Comparison of ENCODE assay signal across 16 cellular contexts in genomic region chr1:44566281-44567046, GRCh38.
A peak's percentile ranks its signal among the peaks of the same experiment; 100 is the strongest.
DNase-seq lines count a peak whose midpoint lies in the region; ATAC-seq, FAIRE-seq and TF ChIP-seq lines count a peak whose summit lies in the region.
"Had no signal": no experiment of that assay in that cellular context is flagged by ENCODE, and none has a peak within 500 bp of the region (broad histone marks: within the 10 kb centered on the region; RNA-seq: fewer than 3 reads in every experiment).

No MANE protein-coding gene starts in this region.

- H3K27ac ChIP-seq in layer of hippocampus (ENCODE audit: low read depth, low read length): peak overlapping the region; percentile 27
- H3K27ac ChIP-seq: BLaER1 had no signal

- no peaks in the 10 kb centered on the region for H3K27me3 ChIP-seq in layer of hippocampus (ENCODE audit: control insufficient read depth, insufficient read depth, low read length)
- H3K27me3 ChIP-seq: BLaER1 had no signal

- no peak for FAIRE-seq in GM12891 (lab: Jason Lieb, UNC)
- FAIRE-seq: GM18507, HepG2, HTR-8/SVneo had no signal

- ATAC-seq in HG02885 (IDR thresholded peaks at IDR 0.05; ENCODE audit: poor library complexity, unreplicated experiment): no peak
- ATAC-seq: HepG2 had no signal

- no peak for TF ChIP-seq POLR2A in GM12891 (IDR thresholded peaks at IDR 0.05; ENCODE audit: low read depth, low read length)

- DNase-seq in NCI-H146 (lab: John Stamatoyannopoulos, UW) (peak; percentile 44), NCI-H146 treated with DMSO at 0.1 percent for 48 hours (lab: John Stamatoyannopoulos, UW; ENCODE audit: unreplicated experiment) (no peak), NCI-H69 (lab: John Stamatoyannopoulos, UW) (peak; percentile 82), GM12891 (ENCODE audit: insufficient read length, low spot score) (no peak)
- DNase-seq in activated naive CD4-positive, alpha-beta T cell treated with Interleukin-2 at 50 U/mL for 16 hours: no peak
- DNase-seq: 8988T; AML-193; Caco-2; CD8-positive, alpha-beta memory T cell; H7 had no signal

TF ChIP-seq in GM12891, 5 proteins besides CTCF, POLR2A, EP300 and RAD21:
- TF ChIP-seq POU2F2 (IDR thresholded peaks at IDR 0.05; ENCODE audit: low read depth, low read length): no peak
- TF ChIP-seq TAF1 (IDR thresholded peaks at IDR 0.05; ENCODE audit: low read depth, low read length): no peak
- TF ChIP-seq SPI1 (IDR thresholded peaks at IDR 0.05; ENCODE audit: low read depth, low read length): no peak
- TF ChIP-seq PAX5 (IDR thresholded peaks at IDR 0.05; ENCODE audit: insufficient read depth, low read length, severe bottlenecking): no peak
- TF ChIP-seq POLR2AphosphoS5 (IDR thresholded peaks at IDR 0.05; ENCODE audit: low read depth, low read length): no peak
TF ChIP-seq in GM12891: peak in this region for 0.

Comparison
In these comparisons a context has a peak if more than half of its experiments do, and no peak if none do; other contexts are left out.
1. DNase-seq: peak in NCI-H146 (single experiment) and NCI-H69 (single experiment); none in NCI-H146 treated with DMSO at 0.1 percent for 48 hours (single experiment), GM12891 (single experiment) and activated naive CD4-positive, alpha-beta T cell treated with Interleukin-2 at 50 U/mL for 16 hours (single experiment).